ENCODE assay signal across 10 cellular contexts in genomic region chr5:172870807-172871431, GRCh38. TPM values are rescaled to one million over a fixed set of nuclear protein-coding genes. Genes with fewer than 3 reads are reported as not detected.
A peak's percentile ranks its signal among the peaks of the same experiment; 100 is the strongest.
DNase-seq lines count a peak whose midpoint lies in the region; ATAC-seq and TF ChIP-seq lines count a peak whose summit lies in the region.
"Had no signal": no experiment of that assay in that cellular context is flagged by ENCODE, and none has a peak within 500 bp of the region (broad histone marks: within the 10 kb centered on the region; RNA-seq: fewer than 3 reads in every experiment).

No MANE protein-coding gene starts in this region.

- no peaks in the 10 kb centered on the region for H3K36me3 ChIP-seq in PC-9 (ENCODE audit: low read depth)
- H3K36me3 ChIP-seq in naive thymus-derived CD4-positive, alpha-beta T cell (ENCODE audit: control insufficient read depth in 2 of 3, insufficient read depth in 3 of 3, low read length in 3 of 3): no peaks in the 10 kb centered on the region
- H3K36me3 ChIP-seq in thymus (ENCODE audit: control insufficient read depth, insufficient read depth): peaks cover 28% of the 10 kb centered on the region

- H3K9me2 ChIP-seq in PC-9 (ENCODE audit: insufficient read depth): no peaks in the 10 kb centered on the region

- H3K9me3 ChIP-seq in PC-9 (ENCODE audit: insufficient read depth, low read depth) (no peaks in the 10 kb centered on the region), thymus (ENCODE audit: control insufficient read depth) (no peaks in the 10 kb centered on the region)
- H3K9me3 ChIP-seq in naive thymus-derived CD4-positive, alpha-beta T cell (ENCODE audit: control insufficient read depth in 2 of 3, low read length in 3 of 3): no peaks in the 10 kb centered on the region

- DNase-seq in PC-9: no peak
- DNase-seq in epithelial cell of prostate (ENCODE audit: low read depth, low spot score): no peak
- DNase-seq in naive thymus-derived CD4-positive, alpha-beta T cell: no peak
- DNase-seq in NCI-H510A (lab: John Stamatoyannopoulos, UW): no peak
- no peak for DNase-seq in NCI-H524 (lab: John Stamatoyannopoulos, UW)
- DNase-seq: activated CD8-positive, alpha-beta memory T cell treated with anti-CD3 and anti-CD28 coated beads, Interleukin-2, amount 50 U/mL, for 4 hours had no signal

- H3K79me2 ChIP-seq in PC-9 (ENCODE audit: low read depth): peaks cover 15% of the 10 kb centered on the region; the same call in 1 of the 2 replicates

- H2AFZ ChIP-seq in PC-9: no peak overlapping the region

- no peak overlapping the region for H3K4me3 Mint-ChIP-seq in naive thymus-derived CD4-positive, alpha-beta T cell
- H3K4me3 Mint-ChIP-seq: mesothelial cell of epicardium had no signal

- H3K27me3 Mint-ChIP-seq in naive thymus-derived CD4-positive, alpha-beta T cell: no peaks in the 10 kb centered on the region

- BruUV-seq in PC-9 (replicated peaks; lab: Mats Ljungman, UMichigan): no TSS peak

- peak; percentile 8 for ATAC-seq in naive thymus-derived CD4-positive, alpha-beta T cell
- ATAC-seq in HG03342 (IDR thresholded peaks at IDR 0.05; ENCODE audit: unreplicated experiment) (no peak), GM19351 (IDR thresholded peaks at IDR 0.05; ENCODE audit: unreplicated experiment) (no peak)

- peaks cover 26% of the 10 kb centered on the region for H3F3A ChIP-seq in PC-9 (ENCODE audit: insufficient read depth, low read depth)

- peaks cover 17 to 45% (median 33%) of the 10 kb centered on the region in 7 donors for H3K4me1 Mint-ChIP-seq in naive thymus-derived CD4-positive, alpha-beta T cell

- no peak for TF ChIP-seq CTCF in PC-9 (conservative IDR thresholded peaks at IDR 0.05)

- POLR2A ChIA-PET in PC-9 (lab: Charles Lee; ENCODE audit: unreplicated experiment): no interaction called here
- POLR2A ChIA-PET in naive thymus-derived CD4-positive, alpha-beta T cell (lab: Charles Lee): interaction anchor here (1.2 kb wide), 1 partner anchor 98 kb away, joined by 3 read pairs; no protein-coding TSS in a partner anchor

- peaks cover 44% of the 10 kb centered on the region for H3K4me1 ChIP-seq in PC-9 (replicated peaks; ENCODE audit: insufficient read depth)
- H3K4me1 ChIP-seq in naive thymus-derived CD4-positive, alpha-beta T cell (ENCODE audit: control insufficient read depth in 2 of 2, insufficient read depth in 2 of 2, low read length in 2 of 2): no peaks in the 10 kb centered on the region
- H3K4me1 ChIP-seq in thymus (ENCODE audit: control insufficient read depth, insufficient read depth, low read length): peaks cover 23% of the 10 kb centered on the region

- no peak overlapping the region for H3K4me3 ChIP-seq in PC-9
- no peak overlapping the region for H3K4me3 ChIP-seq in naive thymus-derived CD4-positive, alpha-beta T cell (ENCODE audit: low read length)
- H3K4me3 ChIP-seq in thymus (ENCODE audit: low read length): no peak overlapping the region

- WGBS in thymus: 90% methylated on average over 16 of the region's 16 CpGs

- H3K27me3 ChIP-seq in PC-9 (ENCODE audit: insufficient read depth, low read depth): no peaks in the 10 kb centered on the region
- H3K27me3 ChIP-seq in naive thymus-derived CD4-positive, alpha-beta T cell (ENCODE audit: control insufficient read depth in 2 of 2, insufficient read depth in 2 of 2, low read length in 2 of 2): no peaks in the 10 kb centered on the region
- no peaks in the 10 kb centered on the region for H3K27me3 ChIP-seq in thymus (ENCODE audit: control insufficient read depth, insufficient read depth)

- H3K27ac ChIP-seq in PC-9 (peak overlapping the region; percentile 84), epithelial cell of prostate (peak overlapping the region; percentile 94), thymus (ENCODE audit: low read depth) (peak overlapping the region; percentile 73)
- no peak overlapping the region for H3K27ac ChIP-seq in naive thymus-derived CD4-positive, alpha-beta T cell (ENCODE audit: low read depth, low read length)

- H3K27ac Mint-ChIP-seq in naive thymus-derived CD4-positive, alpha-beta T cell: no peak overlapping the region
- H3K27ac Mint-ChIP-seq: mesothelial cell of epicardium had no signal

- CTCF ChIA-PET in PC-9 (lab: Charles Lee): interaction anchor here (0.6 kb wide), 1 partner anchor 98 kb away, joined by 3 read pairs; no protein-coding TSS in a partner anchor
- CTCF ChIA-PET in naive thymus-derived CD4-positive, alpha-beta T cell (lab: Charles Lee): no interaction called here

- intact Hi-C loops in PC-9 (cut with micrococcal nuclease; ENCODE audit: unreplicated experiment): no loop called here
- intact Hi-C loops in naive thymus-derived CD4-positive, alpha-beta T cell (cut with micrococcal nuclease): no loop called here

- no peaks in the 10 kb centered on the region for H4K20me1 ChIP-seq in PC-9 (ENCODE audit: insufficient read depth)

- H3K9me3 Mint-ChIP-seq in naive thymus-derived CD4-positive, alpha-beta T cell: no peaks in the 10 kb centered on the region
- H3K9me3 Mint-ChIP-seq: mesothelial cell of epicardium had no signal

- peak overlapping the region; percentile 31 for H3K4me2 ChIP-seq in PC-9

- H3K36me3 Mint-ChIP-seq in naive thymus-derived CD4-positive, alpha-beta T cell: peaks cover 0 to 4% (median 0%) of the 10 kb centered on the region in 5 donors
- H3K36me3 Mint-ChIP-seq: mesothelial cell of epicardium had no signal

RNA-seq across cellular contexts. Expression of gene ERGIC1, which starts 36.9 kb away (rescaled TPM):
- total RNA-seq in PC-9 (2021): 106 and 159 TPM in 2 replicates
- total RNA-seq in naive thymus-derived CD4-positive, alpha-beta T cell: 10 to 100 TPM; 44.4 to 71.3 (median 53.5) TPM
- 10 to 100 TPM; 18.3 to 18.9 TPM for polyA plus RNA-seq in naive thymus-derived CD4-positive, alpha-beta T cell
- 69.2 TPM for polyA plus RNA-seq in thymus
